Comparison of ENCODE assay signal across 9 cellular contexts in the genomic region with DNA sequence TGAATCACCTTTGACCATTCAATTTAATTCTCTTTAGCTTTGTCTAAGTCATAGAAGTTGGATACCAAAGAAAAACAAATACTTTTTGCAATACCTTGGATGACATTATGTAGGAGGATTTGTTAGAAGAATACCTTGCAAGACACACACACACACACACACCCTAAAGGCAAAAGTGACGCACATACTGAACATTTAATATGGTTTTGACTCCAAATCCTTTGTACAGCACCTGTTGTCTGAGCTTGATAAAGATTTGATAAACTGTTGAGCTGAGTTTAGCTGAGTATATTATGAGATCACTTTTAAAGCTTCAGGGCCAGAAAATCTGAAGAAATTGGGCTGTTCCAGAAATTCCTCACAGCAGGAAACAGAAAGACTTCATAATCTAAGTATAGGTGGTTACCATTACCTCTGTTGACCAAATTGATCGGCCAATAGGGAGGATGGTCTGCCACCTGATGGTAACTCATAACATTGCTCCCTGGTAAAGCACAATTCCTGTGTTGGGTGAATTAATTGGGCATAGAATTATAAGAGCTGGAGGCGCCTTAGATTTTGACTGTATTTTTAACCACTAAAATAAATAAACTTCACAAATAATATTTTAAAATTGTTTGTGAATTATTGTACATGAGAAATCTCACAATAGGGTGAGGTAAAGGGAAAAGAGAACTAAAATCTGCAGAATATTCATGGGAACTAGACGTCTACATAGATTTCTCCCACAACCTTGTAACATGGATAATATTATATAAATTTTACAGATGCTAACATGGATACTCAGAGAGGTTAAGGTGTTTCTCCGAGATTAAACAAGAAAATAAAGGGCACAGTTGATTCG. TPM values are rescaled to one million over a fixed set of nuclear protein-coding genes. Genes with fewer than 3 reads are reported as not detected.
DNase-seq lines count a peak whose midpoint lies in the region; ATAC-seq and TF ChIP-seq lines count a peak whose summit lies in the region.
"Had no signal": no experiment of that assay in that cellular context is flagged by ENCODE, and none has a peak within 500 bp of the region (broad histone marks: within the 10 kb centered on the region; RNA-seq: fewer than 3 reads in every experiment).

No MANE protein-coding gene starts in this region.

- no peak overlapping the region for H3K18ac ChIP-seq in mesendoderm (ENCODE audit: low read length)

- peak in 2 of 3 experiments; percentile 30 to 39 for DNase-seq in NCI-H1417 (lab: John Stamatoyannopoulos, UW)
- no peak for DNase-seq in NCI-H1417 treated with DMSO at 0.1 percent for 48 hours (lab: John Stamatoyannopoulos, UW)
- DNase-seq in Peyer's patch = peak in 1 of 3 donors; percentile 72
- DNase-seq in dedifferentiated amniotic fluid mesenchymal stem cell (ENCODE audit: extremely low spot score) = peak; percentile 31
- peak; percentile 61 for DNase-seq in mesendoderm
- DNase-seq in NCI-H345 treated with DMSO at 0.1 percent for 48 hours (lab: John Stamatoyannopoulos, UW; ENCODE audit: unreplicated experiment) = no peak
- DNase-seq: activated naive CD8-positive, alpha-beta T cell treated with anti-CD3 and anti-CD28 coated beads, Interleukin-2, amount 10 ng/mL, durations not matched to agents 7 days and 5 days had no signal

- H3K27ac ChIP-seq in Peyer's patch = no peak overlapping the region
- no peak overlapping the region for H3K27ac ChIP-seq in mesendoderm (ENCODE audit: low read depth, low read length)

- H3K36me3 ChIP-seq in Peyer's patch = no peaks in the 10 kb centered on the region
- no peaks in the 10 kb centered on the region for H3K36me3 ChIP-seq in mesendoderm (ENCODE audit: control insufficient read depth, insufficient read depth, low read length)

- H3K79me2 ChIP-seq in mesendoderm (ENCODE audit: control insufficient read depth, insufficient read depth, low read length) = no peaks in the 10 kb centered on the region

- H3K27me3 ChIP-seq in Peyer's patch (no peaks in the 10 kb centered on the region), mesendoderm (ENCODE audit: insufficient read depth, low read length, poor library complexity) (no peaks in the 10 kb centered on the region)

- H2BK5ac ChIP-seq in mesendoderm (ENCODE audit: low read length) = no peak overlapping the region

- TF ChIP-seq CTCF in Peyer's patch (IDR thresholded peaks at IDR 0.05) = peak; percentile 49 to 79 (median 66)

- no CpG with 5 or more reads among the region's 6 CpGs for WGBS in mesendoderm (ENCODE audit: extremely low coverage, insufficient coverage, low lambda C conversion rate)

- H3K4me1 ChIP-seq in Peyer's patch (no peaks in the 10 kb centered on the region), mesendoderm (ENCODE audit: control insufficient read depth, low read depth, low read length) (no peaks in the 10 kb centered on the region)

- no peak overlapping the region for H3K4ac ChIP-seq in mesendoderm (ENCODE audit: low read depth, low read length)

- H3K9me3 ChIP-seq in Peyer's patch = no peaks in the 10 kb centered on the region

- no peak overlapping the region for H3K4me2 ChIP-seq in mesendoderm (ENCODE audit: low read length)

- no peaks in the 10 kb centered on the region for H3K79me1 ChIP-seq in mesendoderm (ENCODE audit: low read length)

- ATAC-seq in GM18909 (IDR thresholded peaks at IDR 0.05; ENCODE audit: poor library complexity, unreplicated experiment) (peak; percentile 88), HG03196 (IDR thresholded peaks at IDR 0.05; ENCODE audit: unreplicated experiment) (peak; percentile 66)

- no peak overlapping the region for H2BK120ac ChIP-seq in mesendoderm (ENCODE audit: low read depth, low read length)

- H2AK5ac ChIP-seq in mesendoderm (ENCODE audit: low read length) = no peak overlapping the region

- no peak for TF ChIP-seq POLR2A in Peyer's patch (IDR thresholded peaks at IDR 0.05)

- H4K8ac ChIP-seq in mesendoderm (ENCODE audit: low read depth, low read length) = no peak overlapping the region

- no peak overlapping the region for H2BK15ac ChIP-seq in mesendoderm (replicated peaks; ENCODE audit: low read depth)

- no peak overlapping the region for H3K56ac ChIP-seq in mesendoderm (ENCODE audit: low read length)

- H4K5ac ChIP-seq in mesendoderm (ENCODE audit: low read length) = no peak overlapping the region

- H3K9ac ChIP-seq in mesendoderm (ENCODE audit: low read length) = no peak overlapping the region

- no peak overlapping the region for H3K4me3 ChIP-seq in Peyer's patch
- H3K4me3 ChIP-seq in mesendoderm (ENCODE audit: low read length) = no peak overlapping the region

- no peak overlapping the region for H3K23ac ChIP-seq in mesendoderm (ENCODE audit: low read length)

RNA-seq across cellular contexts. Expression of a gene that starts 21.9 kb away (rescaled TPM):
- total RNA-seq in Peyer's patch = 10 to 100 TPM; 16.3 to 28.1 (median 16.6) TPM
- polyA plus RNA-seq in mesendoderm (2013, experiment 1 of 2) = 15.2 TPM
- polyA plus RNA-seq in mesendoderm (2013, experiment 2 of 2) = 15.0 TPM

RNA-seq across cellular contexts. Expression of a gene that starts 42.3 kb away (rescaled TPM):
- total RNA-seq in Peyer's patch = 10 to 100 TPM; 17.1 to 93.3 (median 18.6) TPM
- polyA plus RNA-seq in mesendoderm (2013, experiment 1 of 2) = 10.1 TPM
- polyA plus RNA-seq in mesendoderm (2013, experiment 2 of 2) = 11.4 TPM

Comparison
In these comparisons a context has a peak if more than half of its experiments do, and no peak if none do; other contexts are left out.
1. DNase-seq: peak in NCI-H1417 (2 of 3), dedifferentiated amniotic fluid mesenchymal stem cell (single experiment) and mesendoderm (single experiment); none in NCI-H1417 treated with DMSO at 0.1 percent for 48 hours (single experiment) and NCI-H345 treated with DMSO at 0.1 percent for 48 hours (single experiment).